In genomic region chr1:23757812-23758211, GRCh38 we compare ENCODE assay signal across 33 cellular contexts. TPM values are rescaled to one million over a fixed set of nuclear protein-coding genes. Genes with fewer than 3 reads are reported as not detected.
DNase-seq lines count a peak whose midpoint lies in the region; ATAC-seq and TF ChIP-seq lines count a peak whose summit lies in the region.
"Had no signal": no experiment of that assay in that cellular context is flagged by ENCODE, and none has a peak within 500 bp of the region (broad histone marks: within the 10 kb centered on the region; RNA-seq: fewer than 3 reads in every experiment).

No MANE protein-coding gene starts in this region.

- CTCF ChIA-PET in A673 (lab: Charles Lee) = no interaction called here

- H3K27me3 ChIP-seq in left ventricle myocardium inferior (ENCODE audit: low read depth) (no peaks in the 10 kb centered on the region), dorsolateral prefrontal cortex (no peaks in the 10 kb centered on the region), psoas muscle (ENCODE audit: insufficient read depth in 3 of 3, low read length in 2 of 3) (no peaks in the 10 kb centered on the region), gastrocnemius medialis (no peaks in the 10 kb centered on the region), A673 (replicated peaks; ENCODE audit: insufficient read depth, low read depth, low read length, poor library complexity) (no peaks in the 10 kb centered on the region)
- H3K27me3 ChIP-seq: BE2C; BLaER1; BLaER1 treated with 17β-estradiol and CSF1 and Interleukin-3, amounts not matched to agents 10 nM and 100 nM had no signal

- peaks cover 85% of the 10 kb centered on the region for H3K36me3 ChIP-seq in left ventricle myocardium inferior
- H3K36me3 ChIP-seq in psoas muscle (ENCODE audit: insufficient read depth in 1 of 2, low read depth in 1 of 2) = peaks cover 20 to 95% of the 10 kb centered on the region in 2 donors
- H3K36me3 ChIP-seq in gastrocnemius medialis = peaks cover 7 to 80% of the 10 kb centered on the region in 2 donors
- H3K36me3 ChIP-seq in A673 (ENCODE audit: insufficient read depth, low read length, poor library complexity, severe bottlenecking) = peaks cover 91% of the 10 kb centered on the region

- H3K27ac ChIP-seq in left ventricle myocardium inferior (replicated peaks) (peak overlapping the region; percentile 71), dorsolateral prefrontal cortex (peak overlapping the region in 33 of 59 donors; percentile 12 to 93 (median 81)), psoas muscle (peak overlapping the region; percentile 10), gastrocnemius medialis (peak overlapping the region; percentile 12 to 56 (median 34)), A673 (ENCODE audit: low read depth, low read length, poor library complexity, severe bottlenecking) (no peak overlapping the region)
- H3K27ac ChIP-seq: 22Rv1; A549; BLaER1; BLaER1 treated with 17β-estradiol and CSF1 and Interleukin-3, amounts not matched to agents 10 nM and 100 nM; C4-2B had no signal

- ATAC-seq in left cardiac atrium = no peak
- peak in 3 of 4 donors; percentile 21 to 56 (median 27) for ATAC-seq in psoas muscle
- ATAC-seq in gastrocnemius medialis = no peak
- no peak for ATAC-seq in HG03439 (IDR thresholded peaks at IDR 0.05; ENCODE audit: unreplicated experiment)
- ATAC-seq: A549; CD8-positive, alpha-beta T cell had no signal

- TF ChIP-seq CTCF in left ventricle myocardium inferior (IDR thresholded peaks at IDR 0.05; ENCODE audit: borderline replicate concordance) (no peak), dorsolateral prefrontal cortex (IDR thresholded peaks at IDR 0.05 in 54 of 56, conservative IDR thresholded peaks at IDR 0.05 in 2 of 56; ENCODE audit: low read depth in 1 of 56, partially characterized antibody in 56 of 56) (no peak), psoas muscle (IDR thresholded peaks at IDR 0.05) (no peak), gastrocnemius medialis (IDR thresholded peaks at IDR 0.05 in 4 of 5, conservative IDR thresholded peaks at IDR 0.05 in 1 of 5) (no peak), A673 (conservative IDR thresholded peaks at IDR 0.05; ENCODE audit: low read depth, low read length) (no peak)

- POLR2A ChIA-PET in A673 (lab: Charles Lee; ENCODE audit: low non-redundant PET) = interaction anchor here (0.6 kb wide), 2 partner anchors 33 to 1456 kb away, joined by 4 to 5 read pairs; no protein-coding TSS in a partner anchor

- 33 to 47% (median 43%) methylated on average over 1 of the region's 1 CpG for WGBS in psoas muscle, 3 donors

- no TSS peak for BruUV-seq in A673 (replicated peaks; lab: Mats Ljungman, UMichigan)

- in situ Hi-C loops in gastrocnemius medialis (cut with MboI; ENCODE audit: low sequenced_read_pairs in 4 of 4) = no loop called here

- DNase-seq in left ventricle myocardium inferior = no peak
- no peak for DNase-seq in left cardiac atrium
- no peak for DNase-seq in dorsolateral prefrontal cortex
- peak in 1 of 2 donors; percentile 63 for DNase-seq in psoas muscle
- no peak for DNase-seq in gastrocnemius medialis
- no peak for DNase-seq in A673 (ENCODE audit: low spot score)
- no peak for DNase-seq in NCI-H2196 (lab: John Stamatoyannopoulos, UW; ENCODE audit: unreplicated experiment)
- DNase-seq: 8988T; ACHN; AML-193; BE2C; C1 segment of cervical spinal cord; Caco-2; Calu3; CD4-positive, alpha-beta memory T cell; CD4-positive, alpha-beta T cell; CD4-positive, CD25-positive, alpha-beta regulatory T cell; CD8-positive, alpha-beta memory T cell; CD8-positive, alpha-beta T cell; COR-L47; DMS 273 treated with DMSO at 0.1 percent for 48 hours; DMS153; DMS53; DMS79; DMS79 treated with DMSO at 0.1 percent for 48 hours; DND-41; EL had no signal

- peaks cover 78% of the 10 kb centered on the region for H3K4me1 ChIP-seq in left ventricle myocardium inferior
- peaks cover 34% of the 10 kb centered on the region for H3K4me1 ChIP-seq in psoas muscle
- H3K4me1 ChIP-seq in gastrocnemius medialis = peaks cover 49% of the 10 kb centered on the region in 2 donors
- H3K4me1 ChIP-seq in A673 (ENCODE audit: insufficient read depth, low read length, poor library complexity, severe bottlenecking) = no peaks in the 10 kb centered on the region
- H3K4me1 ChIP-seq: A549, BE2C, Caco-2 had no signal

- intact Hi-C loops in left ventricle myocardium inferior (cut with micrococcal nuclease) = no loop called here
- intact Hi-C loops in left cardiac atrium (cut with DNase I) = no loop called here
- intact Hi-C loops in dorsolateral prefrontal cortex (cut with DNase I) = no loop called here
- intact Hi-C loops in psoas muscle (cut with DNase I) = no loop called here
- intact Hi-C loops in gastrocnemius medialis (cut with DNase I; ENCODE audit: low total_unique reads) = no loop called here
- intact Hi-C loops in A673 (cut with micrococcal nuclease; ENCODE audit: unreplicated experiment) = no loop called here

- no peak for TF ChIP-seq POLR2A in gastrocnemius medialis (IDR thresholded peaks at IDR 0.05)

- no peak overlapping the region for H3K4me3 ChIP-seq in left ventricle myocardium inferior
- no peak overlapping the region for H3K4me3 ChIP-seq in dorsolateral prefrontal cortex
- no peak overlapping the region for H3K4me3 ChIP-seq in psoas muscle
- H3K4me3 ChIP-seq in gastrocnemius medialis = no peak overlapping the region
- H3K4me3 ChIP-seq in A673 (ENCODE audit: low read depth, low read length, poor library complexity, severe bottlenecking) = no peak overlapping the region
- H3K4me3 ChIP-seq: A549; BLaER1; BLaER1 treated with 17β-estradiol and CSF1 and Interleukin-3, amounts not matched to agents 10 nM and 100 nM had no signal

- H3K9me3 ChIP-seq in left ventricle myocardium inferior (replicated peaks) (no peaks in the 10 kb centered on the region), psoas muscle (no peaks in the 10 kb centered on the region), gastrocnemius medialis (no peaks in the 10 kb centered on the region), A673 (ENCODE audit: low read depth, low read length, poor library complexity, severe bottlenecking) (no peaks in the 10 kb centered on the region)
- H3K9me3 ChIP-seq: A549; BE2C; BLaER1; BLaER1 treated with 17β-estradiol and CSF1 and Interleukin-3, amounts not matched to agents 10 nM and 100 nM; Caco-2 had no signal

RNA-seq across cellular contexts. Expression of gene ELOA, which starts 14.5 kb away (rescaled TPM):
- 29.1 TPM for total RNA-seq in left ventricle myocardium inferior
- total RNA-seq in left cardiac atrium = 10 to 100 TPM; 30.0 to 30.2 TPM
- total RNA-seq in dorsolateral prefrontal cortex = 10 to 100 TPM; 22.2 to 40.6 (median 28.2) TPM
- 10 to 100 TPM; 41.4 to 68.9 (median 52.3) TPM for total RNA-seq in psoas muscle
- polyA plus RNA-seq in psoas muscle = 10 to 100 TPM; 19.8 to 53.1 (median 36.2) TPM
- total RNA-seq in gastrocnemius medialis = 10 to 100 TPM; 44.7 to 73.0 (median 59.0) TPM
- total RNA-seq in A673 (2021) = 66.3 and 69.8 TPM in 2 replicates

RNA-seq across cellular contexts. Expression of gene PITHD1, which starts 20.4 kb away (rescaled TPM):
- total RNA-seq in left ventricle myocardium inferior (40.3 TPM), left cardiac atrium (10 to 100 TPM; 34.9 to 39.6 TPM), dorsolateral prefrontal cortex (100 to 1,000 TPM in 113 of 120 experiments, 10 to 100 TPM in 7; 72.3 to 213 (median 157) TPM), psoas muscle (10 to 100 TPM; 53.4 to 72.1 (median 63.4) TPM), gastrocnemius medialis (100 to 1,000 TPM in 1 of 4 donors, 10 to 100 TPM in 3; 79.9 to 104 (median 90.3) TPM), A673 (2021) (63.8 and 78.9 TPM in 2 replicates)
- 100 to 1,000 TPM in 2 of 3 donors, 10 to 100 TPM in 1; 45.2 to 162 (median 116) TPM for polyA plus RNA-seq in psoas muscle

RNA-seq across cellular contexts. Expression of gene LYPLA2, which starts 33.1 kb away (rescaled TPM):
- total RNA-seq in left ventricle myocardium inferior (26.2 TPM), left cardiac atrium (10 to 100 TPM; 32.3 to 36.4 TPM), dorsolateral prefrontal cortex (10 to 100 TPM; 18.6 to 38.2 (median 26.9) TPM), psoas muscle (10 to 100 TPM; 24.0 to 35.2 (median 28.6) TPM), gastrocnemius medialis (10 to 100 TPM; 35.3 to 40.9 (median 36.7) TPM), A673 (2021) (54.5 and 66.2 TPM in 2 replicates)
- polyA plus RNA-seq in psoas muscle = 10 to 100 TPM; 37.0 to 97.6 (median 43.3) TPM

RNA-seq across cellular contexts. Expression of gene GALE, which starts 42.7 kb away (rescaled TPM):
- total RNA-seq in left ventricle myocardium inferior (6.3 TPM), left cardiac atrium (10 to 100 TPM in 1 of 2 donors, 1 to 10 TPM in 1; 9.7 to 16.0 TPM), dorsolateral prefrontal cortex (10 to 100 TPM; 13.2 to 40.0 (median 24.0) TPM), psoas muscle (1 to 10 TPM; 6.4 to 7.7 (median 6.9) TPM), gastrocnemius medialis (1 to 10 TPM; 2.9 to 5.7 (median 4.1) TPM), A673 (2021) (42.7 and 49.3 TPM in 2 replicates)
- polyA plus RNA-seq in psoas muscle = 10 to 100 TPM in 2 of 3 donors, 1 to 10 TPM in 1; 8.5 to 69.9 (median 11.2) TPM

Comparison
In these comparisons a context has a peak if more than half of its experiments do, and no peak if none do; other contexts are left out.
1. ATAC-seq: peak in psoas muscle (3 of 4); none in left cardiac atrium (0 of 2), gastrocnemius medialis (0 of 2) and HG03439 (single experiment).